1 cellular context compared by ENCODE assay signal in the genomic region with DNA sequence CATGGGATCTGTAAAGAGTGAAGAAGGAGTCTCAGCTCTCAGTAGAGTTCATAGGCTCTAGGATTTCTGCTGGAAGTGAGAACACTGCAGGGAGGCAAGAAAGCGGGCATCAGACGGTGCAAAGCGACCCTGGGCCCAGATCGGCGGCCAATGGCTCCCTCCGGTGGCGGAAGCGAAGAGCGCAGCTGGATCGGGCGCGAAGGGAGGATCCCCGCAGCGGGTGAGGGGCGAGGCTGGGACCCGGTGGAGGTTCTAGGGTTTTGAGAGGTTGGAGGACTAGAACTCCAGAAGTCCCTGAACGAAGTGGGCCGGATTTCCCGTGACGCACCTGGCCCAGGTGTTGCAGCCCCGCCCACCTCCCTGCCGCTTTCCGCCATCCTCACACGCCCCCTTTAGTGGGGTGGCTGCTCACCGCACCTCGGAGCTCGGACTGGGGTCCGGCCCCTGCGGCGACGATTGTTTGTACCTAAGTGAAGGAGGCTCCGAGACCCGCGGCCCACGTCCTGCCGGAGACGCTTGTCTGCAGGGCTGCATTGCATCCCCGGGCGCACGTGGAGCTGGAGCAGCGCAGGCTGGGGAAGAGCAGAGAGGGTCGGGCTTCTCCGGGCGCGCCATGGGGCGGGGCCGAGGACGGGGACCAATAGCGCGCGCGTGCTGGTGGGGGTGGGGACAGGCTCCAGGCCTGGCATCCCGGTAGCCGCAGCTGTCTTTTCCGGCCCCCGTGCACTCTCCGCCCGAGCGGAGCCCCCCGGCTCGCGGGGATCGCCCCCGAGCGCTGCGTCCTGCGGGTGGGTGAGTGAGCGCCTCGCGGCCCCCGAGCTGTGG.
TF ChIP-seq lines count a peak whose summit lies in the region.

A gene with protein sequence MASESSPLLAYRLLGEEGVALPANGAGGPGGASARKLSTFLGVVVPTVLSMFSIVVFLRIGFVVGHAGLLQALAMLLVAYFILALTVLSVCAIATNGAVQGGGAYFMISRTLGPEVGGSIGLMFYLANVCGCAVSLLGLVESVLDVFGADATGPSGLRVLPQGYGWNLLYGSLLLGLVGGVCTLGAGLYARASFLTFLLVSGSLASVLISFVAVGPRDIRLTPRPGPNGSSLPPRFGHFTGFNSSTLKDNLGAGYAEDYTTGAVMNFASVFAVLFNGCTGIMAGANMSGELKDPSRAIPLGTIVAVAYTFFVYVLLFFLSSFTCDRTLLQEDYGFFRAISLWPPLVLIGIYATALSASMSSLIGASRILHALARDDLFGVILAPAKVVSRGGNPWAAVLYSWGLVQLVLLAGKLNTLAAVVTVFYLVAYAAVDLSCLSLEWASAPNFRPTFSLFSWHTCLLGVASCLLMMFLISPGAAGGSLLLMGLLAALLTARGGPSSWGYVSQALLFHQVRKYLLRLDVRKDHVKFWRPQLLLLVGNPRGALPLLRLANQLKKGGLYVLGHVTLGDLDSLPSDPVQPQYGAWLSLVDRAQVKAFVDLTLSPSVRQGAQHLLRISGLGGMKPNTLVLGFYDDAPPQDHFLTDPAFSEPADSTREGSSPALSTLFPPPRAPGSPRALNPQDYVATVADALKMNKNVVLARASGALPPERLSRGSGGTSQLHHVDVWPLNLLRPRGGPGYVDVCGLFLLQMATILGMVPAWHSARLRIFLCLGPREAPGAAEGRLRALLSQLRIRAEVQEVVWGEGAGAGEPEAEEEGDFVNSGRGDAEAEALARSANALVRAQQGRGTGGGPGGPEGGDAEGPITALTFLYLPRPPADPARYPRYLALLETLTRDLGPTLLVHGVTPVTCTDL (plus strand): TSS at position 666 of the 825 bp plus-strand sequence. CDS start 1,485 bp downstream, outside the sequence.

TF ChIP-seq in HepG2, 621 proteins besides CTCF, POLR2A, EP300 and RAD21 (continued from another document and continues in another):
- no peak for TF ChIP-seq ZUFSP (CRISPR knock-in tag; IDR thresholded peaks at IDR 0.05; ENCODE audit: borderline replicate concordance)
- TF ChIP-seq ATF7 (IDR thresholded peaks at IDR 0.05), result no peak
- TF ChIP-seq ATF7 (CRISPR knock-in tag; IDR thresholded peaks at IDR 0.05), result no peak
- no peak for TF ChIP-seq ZNF296 (CRISPR knock-in tag; conservative IDR thresholded peaks at IDR 0.05)
- TF ChIP-seq, protein P1, sequence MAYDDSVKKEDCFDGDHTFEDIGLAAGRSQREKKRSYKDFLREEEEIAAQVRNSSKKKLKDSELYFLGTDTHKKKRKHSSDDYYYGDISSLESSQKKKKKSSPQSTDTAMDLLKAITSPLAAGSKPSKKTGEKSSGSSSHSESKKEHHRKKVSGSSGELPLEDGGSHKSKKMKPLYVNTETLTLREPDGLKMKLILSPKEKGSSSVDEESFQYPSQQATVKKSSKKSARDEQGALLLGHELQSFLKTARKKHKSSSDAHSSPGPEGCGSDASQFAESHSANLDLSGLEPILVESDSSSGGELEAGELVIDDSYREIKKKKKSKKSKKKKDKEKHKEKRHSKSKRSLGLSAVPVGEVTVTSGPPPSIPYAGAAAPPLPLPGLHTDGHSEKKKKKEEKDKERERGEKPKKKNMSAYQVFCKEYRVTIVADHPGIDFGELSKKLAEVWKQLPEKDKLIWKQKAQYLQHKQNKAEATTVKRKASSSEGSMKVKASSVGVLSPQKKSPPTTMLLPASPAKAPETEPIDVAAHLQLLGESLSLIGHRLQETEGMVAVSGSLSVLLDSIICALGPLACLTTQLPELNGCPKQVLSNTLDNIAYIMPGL (CRISPR knock-in tag; IDR thresholded peaks at IDR 0.05; ENCODE audit: borderline replicate concordance in 1 of 2, low read depth in 1 of 2), result peak; percentile 62 to 76
- TF ChIP-seq, protein P2, sequence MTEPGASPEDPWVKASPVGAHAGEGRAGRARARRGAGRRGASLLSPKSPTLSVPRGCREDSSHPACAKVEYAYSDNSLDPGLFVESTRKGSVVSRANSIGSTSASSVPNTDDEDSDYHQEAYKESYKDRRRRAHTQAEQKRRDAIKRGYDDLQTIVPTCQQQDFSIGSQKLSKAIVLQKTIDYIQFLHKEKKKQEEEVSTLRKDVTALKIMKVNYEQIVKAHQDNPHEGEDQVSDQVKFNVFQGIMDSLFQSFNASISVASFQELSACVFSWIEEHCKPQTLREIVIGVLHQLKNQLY (CRISPR knock-in tag; IDR thresholded peaks at IDR 0.05), result no peak
- TF ChIP-seq SETDB1 (CRISPR knock-in tag; IDR thresholded peaks at IDR 0.05; ENCODE audit: borderline replicate concordance), result no peak
- TF ChIP-seq TEAD2 (CRISPR knock-in tag; IDR thresholded peaks at IDR 0.05), result no peak
- no peak for TF ChIP-seq TAF15 (IDR thresholded peaks at IDR 0.05; ENCODE audit: low read depth, low read length, poor library complexity, severe bottlenecking)
- no peak for TF ChIP-seq AGO1 (IDR thresholded peaks at IDR 0.05; ENCODE audit: low read depth, low read length, poor library complexity, severe bottlenecking)
- no peak for TF ChIP-seq MAF1 (CRISPR knock-in tag; IDR thresholded peaks at IDR 0.05; ENCODE audit: borderline replicate concordance)
- no peak for TF ChIP-seq EZH2 (conservative IDR thresholded peaks at IDR 0.05; ENCODE audit: low read depth, low read length)
- TF ChIP-seq PLRG1 (conservative IDR thresholded peaks at IDR 0.05), result no peak
- TF ChIP-seq ZFYVE20 (CRISPR knock-in tag; IDR thresholded peaks at IDR 0.05; ENCODE audit: borderline replicate concordance, low read depth), result no peak
- no peak for TF ChIP-seq KLF11 (CRISPR knock-in tag; IDR thresholded peaks at IDR 0.05)
- no peak for TF ChIP-seq ZNF354B (CRISPR knock-in tag; IDR thresholded peaks at IDR 0.05)
- no peak for TF ChIP-seq ZC3H4 (CRISPR knock-in tag; IDR thresholded peaks at IDR 0.05; ENCODE audit: borderline replicate concordance)
- no peak for TF ChIP-seq SUZ12 (IDR thresholded peaks at IDR 0.05; ENCODE audit: low read depth, low read length)
- TF ChIP-seq MTA3 (CRISPR knock-in tag; IDR thresholded peaks at IDR 0.05), result no peak
- no peak for TF ChIP-seq ZNF333 (CRISPR knock-in tag; IDR thresholded peaks at IDR 0.05; ENCODE audit: borderline replicate concordance)
- TF ChIP-seq, protein P3, sequence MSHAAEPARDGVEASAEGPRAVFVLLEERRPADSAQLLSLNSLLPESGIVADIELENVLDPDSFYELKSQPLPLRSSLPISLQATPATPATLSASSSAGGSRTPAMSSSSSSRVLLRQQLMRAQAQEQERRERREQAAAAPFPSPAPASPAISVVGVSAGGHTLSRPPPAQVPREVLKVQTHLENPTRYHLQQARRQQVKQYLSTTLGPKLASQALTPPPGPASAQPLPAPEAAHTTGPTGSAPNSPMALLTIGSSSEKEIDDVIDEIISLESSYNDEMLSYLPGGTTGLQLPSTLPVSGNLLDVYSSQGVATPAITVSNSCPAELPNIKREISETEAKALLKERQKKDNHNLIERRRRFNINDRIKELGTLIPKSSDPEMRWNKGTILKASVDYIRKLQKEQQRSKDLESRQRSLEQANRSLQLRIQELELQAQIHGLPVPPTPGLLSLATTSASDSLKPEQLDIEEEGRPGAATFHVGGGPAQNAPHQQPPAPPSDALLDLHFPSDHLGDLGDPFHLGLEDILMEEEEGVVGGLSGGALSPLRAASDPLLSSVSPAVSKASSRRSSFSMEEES (CRISPR knock-in tag; IDR thresholded peaks at IDR 0.05), result no peak
- TF ChIP-seq ZNF549 (CRISPR knock-in tag; IDR thresholded peaks at IDR 0.05), result no peak
- TF ChIP-seq RARG (CRISPR knock-in tag; IDR thresholded peaks at IDR 0.05; ENCODE audit: low read depth), result no peak
- 0 out of 2 replicates have a peak, but pooled peaks have one; percentile 14 for TF ChIP-seq ZNF441 (CRISPR knock-in tag; IDR thresholded peaks at IDR 0.05; ENCODE audit: borderline replicate concordance)
- peak; percentile 37; the same call in 1 of the 2 replicates for TF ChIP-seq KAT8 (CRISPR knock-in tag; IDR thresholded peaks at IDR 0.05)
- TF ChIP-seq EEA1 (CRISPR knock-in tag; IDR thresholded peaks at IDR 0.05; ENCODE audit: borderline replicate concordance), result no peak; the same call in 1 of the 2 replicates
- no peak for TF ChIP-seq HNRNPK (IDR thresholded peaks at IDR 0.05; ENCODE audit: low read depth, low read length, poor library complexity, severe bottlenecking)
- no peak for TF ChIP-seq PBX3 (CRISPR knock-in tag; IDR thresholded peaks at IDR 0.05; ENCODE audit: borderline replicate concordance)
- TF ChIP-seq PPARG (CRISPR knock-in tag; conservative IDR thresholded peaks at IDR 0.05), result no peak
- no peak for TF ChIP-seq ZBTB2 (CRISPR knock-in tag; IDR thresholded peaks at IDR 0.05; ENCODE audit: low read depth)
- peak; percentile 74; the same call in 1 of the 2 replicates for TF ChIP-seq BORCS8-MEF2B (CRISPR knock-in tag; IDR thresholded peaks at IDR 0.05)
- TF ChIP-seq, protein P4, sequence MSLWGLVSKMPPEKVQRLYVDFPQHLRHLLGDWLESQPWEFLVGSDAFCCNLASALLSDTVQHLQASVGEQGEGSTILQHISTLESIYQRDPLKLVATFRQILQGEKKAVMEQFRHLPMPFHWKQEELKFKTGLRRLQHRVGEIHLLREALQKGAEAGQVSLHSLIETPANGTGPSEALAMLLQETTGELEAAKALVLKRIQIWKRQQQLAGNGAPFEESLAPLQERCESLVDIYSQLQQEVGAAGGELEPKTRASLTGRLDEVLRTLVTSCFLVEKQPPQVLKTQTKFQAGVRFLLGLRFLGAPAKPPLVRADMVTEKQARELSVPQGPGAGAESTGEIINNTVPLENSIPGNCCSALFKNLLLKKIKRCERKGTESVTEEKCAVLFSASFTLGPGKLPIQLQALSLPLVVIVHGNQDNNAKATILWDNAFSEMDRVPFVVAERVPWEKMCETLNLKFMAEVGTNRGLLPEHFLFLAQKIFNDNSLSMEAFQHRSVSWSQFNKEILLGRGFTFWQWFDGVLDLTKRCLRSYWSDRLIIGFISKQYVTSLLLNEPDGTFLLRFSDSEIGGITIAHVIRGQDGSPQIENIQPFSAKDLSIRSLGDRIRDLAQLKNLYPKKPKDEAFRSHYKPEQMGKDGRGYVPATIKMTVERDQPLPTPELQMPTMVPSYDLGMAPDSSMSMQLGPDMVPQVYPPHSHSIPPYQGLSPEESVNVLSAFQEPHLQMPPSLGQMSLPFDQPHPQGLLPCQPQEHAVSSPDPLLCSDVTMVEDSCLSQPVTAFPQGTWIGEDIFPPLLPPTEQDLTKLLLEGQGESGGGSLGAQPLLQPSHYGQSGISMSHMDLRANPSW (CRISPR knock-in tag; IDR thresholded peaks at IDR 0.05; ENCODE audit: borderline replicate concordance), result no peak
- peak; percentile 35; the same call in 1 of the 2 replicates for TF ChIP-seq POLR2AphosphoS5 (IDR thresholded peaks at IDR 0.05; ENCODE audit: low read depth, low read length)
- TF ChIP-seq, protein P5, sequence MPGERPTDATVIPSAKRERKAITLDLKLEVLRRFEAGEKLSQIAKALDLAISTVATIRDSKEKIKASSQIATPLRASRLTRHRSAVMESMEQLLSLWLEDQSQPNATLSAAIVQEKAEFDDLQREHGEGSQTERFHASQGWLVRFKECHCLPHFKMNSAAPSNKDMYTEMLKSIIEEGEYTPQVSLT (CRISPR knock-in tag; IDR thresholded peaks at IDR 0.05; ENCODE audit: borderline replicate concordance, low read depth), result no peak
- TF ChIP-seq, protein P6, sequence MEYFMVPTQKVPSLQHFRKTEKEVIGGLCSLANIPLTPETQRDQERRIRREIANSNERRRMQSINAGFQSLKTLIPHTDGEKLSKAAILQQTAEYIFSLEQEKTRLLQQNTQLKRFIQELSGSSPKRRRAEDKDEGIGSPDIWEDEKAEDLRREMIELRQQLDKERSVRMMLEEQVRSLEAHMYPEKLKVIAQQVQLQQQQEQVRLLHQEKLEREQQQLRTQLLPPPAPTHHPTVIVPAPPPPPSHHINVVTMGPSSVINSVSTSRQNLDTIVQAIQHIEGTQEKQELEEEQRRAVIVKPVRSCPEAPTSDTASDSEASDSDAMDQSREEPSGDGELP (IDR thresholded peaks at IDR 0.05; ENCODE audit: borderline replicate concordance, low read depth), result no peak; the same call in 1 of the 2 replicates
- no peak for TF ChIP-seq THAP7 (CRISPR knock-in tag; IDR thresholded peaks at IDR 0.05)
- no peak for TF ChIP-seq ZNF776 (CRISPR knock-in tag; IDR thresholded peaks at IDR 0.05)
